16 cellular contexts compared by ENCODE assay signal in the genomic region with DNA sequence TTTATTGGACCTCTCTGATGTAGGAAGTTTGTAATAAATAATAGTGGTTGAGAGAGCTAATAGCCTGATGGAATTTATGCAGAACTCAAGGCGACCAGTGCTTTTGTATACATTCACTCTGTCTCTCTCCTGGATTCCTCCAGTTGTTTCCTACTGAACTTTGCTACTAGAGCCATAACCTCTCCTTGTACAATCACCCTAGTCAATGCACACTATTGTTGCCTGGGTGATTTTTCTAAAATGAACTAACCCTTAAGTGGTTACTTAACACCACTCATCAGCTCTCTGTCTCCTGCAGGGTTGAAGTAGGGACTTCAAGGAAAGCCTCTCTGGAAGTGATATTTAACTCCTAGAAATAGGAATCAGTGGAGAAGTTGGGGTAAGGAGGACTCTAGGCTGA. TPM values are rescaled to one million over a fixed set of nuclear protein-coding genes. Genes with fewer than 3 reads are reported as not detected.
DNase-seq lines count a peak whose midpoint lies in the region; ATAC-seq and TF ChIP-seq lines count a peak whose summit lies in the region.
"Had no signal": no experiment of that assay in that cellular context is flagged by ENCODE, and none has a peak within 500 bp of the region (broad histone marks: within the 10 kb centered on the region; RNA-seq: fewer than 3 reads in every experiment).

No MANE protein-coding gene starts in this region.

- WGBS in heart right ventricle, 2 donors: 92 to 98% methylated on average over 1 of the region's 1 CpG
- WGBS in suprapubic skin: 95% methylated on average over 1 of the region's 1 CpG
- WGBS in thyroid gland, 2 donors: 71 to 72% methylated on average over 1 of the region's 1 CpG

- H3K27ac ChIP-seq in cardiac muscle cell (peak overlapping the region; percentile 91), heart right ventricle (no peak overlapping the region), suprapubic skin (no peak overlapping the region), thyroid gland (no peak overlapping the region)
- H3K27ac ChIP-seq: 22Rv1 had no signal

- H3K36me3 ChIP-seq in cardiac muscle cell (no peaks in the 10 kb centered on the region), heart right ventricle (peaks cover 0 to 5% (median 0%) of the 10 kb centered on the region in 9 donors), suprapubic skin (no peaks in the 10 kb centered on the region), thyroid gland (no peaks in the 10 kb centered on the region), HAP-1 (replicated peaks) (no peaks in the 10 kb centered on the region; the same call in 1 of the 2 replicates)

- intact Hi-C loops in heart right ventricle (cut with DNase I): loop anchor here in 1 of 10 donors (10.0 kb wide), 1 partner anchor 164 kb away; no protein-coding TSS in a partner anchor
- intact Hi-C loops in thyroid gland (cut with DNase I): no loop called here

- H3K9me3 Mint-ChIP-seq in memory B cell (no peaks in the 10 kb centered on the region), progenitor cell of endocrine pancreas (ENCODE audit: low read depth) (no peaks in the 10 kb centered on the region)
- H3K9me3 Mint-ChIP-seq: CD8-positive, alpha-beta T cell; HFFc6 had no signal

- H3K27me3 ChIP-seq in cardiac muscle cell: no peaks in the 10 kb centered on the region
- H3K27me3 ChIP-seq in heart right ventricle: no peaks in the 10 kb centered on the region
- no peaks in the 10 kb centered on the region for H3K27me3 ChIP-seq in suprapubic skin
- no peaks in the 10 kb centered on the region for H3K27me3 ChIP-seq in thyroid gland
- H3K27me3 ChIP-seq in HAP-1 (ENCODE audit: low read depth): no peaks in the 10 kb centered on the region

- H3K4me1 Mint-ChIP-seq in memory B cell (peaks cover 30% of the 10 kb centered on the region), progenitor cell of endocrine pancreas (ENCODE audit: low read depth) (peaks cover 4% of the 10 kb centered on the region)

- TF ChIP-seq CTCF in cardiac muscle cell (IDR thresholded peaks at IDR 0.05; ENCODE audit: low read depth, low read length): no peak
- TF ChIP-seq CTCF in heart right ventricle (IDR thresholded peaks at IDR 0.05): no peak
- TF ChIP-seq CTCF in progenitor cell of endocrine pancreas (IDR thresholded peaks at IDR 0.05; ENCODE audit: unreplicated experiment): no peak
- TF ChIP-seq CTCF in suprapubic skin (IDR thresholded peaks at IDR 0.05): no peak
- no peak for TF ChIP-seq CTCF in thyroid gland (IDR thresholded peaks at IDR 0.05)

- no peak for TF ChIP-seq EP300 in suprapubic skin (IDR thresholded peaks at IDR 0.05)

- in situ Hi-C loops in HAP-1 (cut with MboI; ENCODE audit: low sequenced_read_pairs): no loop called here

- DNase-seq in cardiac muscle cell (ENCODE audit: low read depth in 1 of 2, low spot score in 1 of 2): peak in 1 of 2 donors; percentile 50
- no peak for DNase-seq in heart right ventricle
- no peak for DNase-seq in memory B cell (ENCODE audit: low spot score in 2 of 2)
- DNase-seq in progenitor cell of endocrine pancreas (ENCODE audit: low spot score, unreplicated experiment): no peak
- no peak for DNase-seq in suprapubic skin (ENCODE audit: low spot score in 2 of 2)
- no peak for DNase-seq in thyroid gland
- DNase-seq in HAP-1 (ENCODE audit: low spot score in 2 of 2): no peak
- no peak for DNase-seq in SKM-1 treated with dmso at 0.1 percent for 144 hours (lab: John Stamatoyannopoulos, UW; ENCODE audit: unreplicated experiment)
- DNase-seq: CD8-positive, alpha-beta T cell; DMS53; GF-D8; GOT3; HCEC 1CT; HFFc6 had no signal

- H3K9me3 ChIP-seq in cardiac muscle cell (ENCODE audit: low read depth) (no peaks in the 10 kb centered on the region), heart right ventricle (no peaks in the 10 kb centered on the region), suprapubic skin (no peaks in the 10 kb centered on the region), thyroid gland (no peaks in the 10 kb centered on the region), HAP-1 (no peaks in the 10 kb centered on the region)

- no peak for TF ChIP-seq POLR2A in suprapubic skin (IDR thresholded peaks at IDR 0.05)
- TF ChIP-seq POLR2A in thyroid gland (IDR thresholded peaks at IDR 0.05): no peak

- H3K4me3 ChIP-seq in cardiac muscle cell (no peak overlapping the region), heart right ventricle (no peak overlapping the region), suprapubic skin (no peak overlapping the region), thyroid gland (replicated peaks in 1 of 3) (no peak overlapping the region), HAP-1 (no peak overlapping the region)

- H3K27me3 Mint-ChIP-seq in memory B cell: no peaks in the 10 kb centered on the region
- H3K27me3 Mint-ChIP-seq in progenitor cell of endocrine pancreas: no peaks in the 10 kb centered on the region

- H3K36me3 Mint-ChIP-seq in memory B cell (peaks cover 19% of the 10 kb centered on the region), progenitor cell of endocrine pancreas (ENCODE audit: insufficient read depth) (peaks cover 3% of the 10 kb centered on the region)

- no peak for ATAC-seq in heart right ventricle
- ATAC-seq in memory B cell (ENCODE audit: low read depth): no peak
- ATAC-seq: CD8-positive, alpha-beta T cell had no signal

- H3K27ac Mint-ChIP-seq in memory B cell: peak overlapping the region; percentile 38
- H3K27ac Mint-ChIP-seq in progenitor cell of endocrine pancreas: peak overlapping the region; percentile 3
- H3K27ac Mint-ChIP-seq: CD8-positive, alpha-beta T cell; HFFc6 had no signal

- H3K4me3 Mint-ChIP-seq in memory B cell: no peak overlapping the region
- H3K4me3 Mint-ChIP-seq in progenitor cell of endocrine pancreas (ENCODE audit: low read depth): no peak overlapping the region
- H3K4me3 Mint-ChIP-seq: CD14-positive monocyte; CD8-positive, alpha-beta T cell; HFFc6 had no signal

- H3K4me1 ChIP-seq in cardiac muscle cell (ENCODE audit: low read depth) (peaks cover 60% of the 10 kb centered on the region), heart right ventricle (peaks cover 13 to 67% (median 48%) of the 10 kb centered on the region in 9 donors), suprapubic skin (peaks cover 11% of the 10 kb centered on the region), thyroid gland (peaks cover 10 to 21% of the 10 kb centered on the region in 2 donors), HAP-1 (peaks cover 8% of the 10 kb centered on the region)

RNA-seq across cellular contexts. Expression of a gene that starts 9.7 kb away (rescaled TPM):
- 91.9 and 107 TPM in 2 replicates for total RNA-seq in cardiac muscle cell
- polyA plus RNA-seq in cardiac muscle cell: 84.2 and 101 TPM in 2 replicates
- total RNA-seq in heart right ventricle: 10 to 100 TPM; 61.2 to 76.6 (median 64.5) TPM
- 10 to 100 TPM; 16.9 to 20.0 TPM for polyA plus RNA-seq in heart right ventricle
- total RNA-seq in progenitor cell of endocrine pancreas: 94.1 and 96.7 TPM in 2 replicates
- 10 to 100 TPM; 28.7 to 92.9 (median 43.1) TPM for total RNA-seq in suprapubic skin
- total RNA-seq in thyroid gland: 100 to 1,000 TPM; 110 to 198 (median 168) TPM

RNA-seq across cellular contexts. Expression of a gene that starts 9.9 kb away (rescaled TPM):
- 44.5 and 50.2 TPM in 2 replicates for total RNA-seq in cardiac muscle cell
- polyA plus RNA-seq in cardiac muscle cell: 118 and 134 TPM in 2 replicates
- total RNA-seq in heart right ventricle: 10 to 100 TPM; 64.2 to 94.5 (median 75.4) TPM
- polyA plus RNA-seq in heart right ventricle: 10 to 100 TPM; 10.1 to 28.1 TPM
- 41.3 and 45.0 TPM in 2 replicates for total RNA-seq in progenitor cell of endocrine pancreas
- 10 to 100 TPM; 27.4 to 47.0 (median 36.9) TPM for total RNA-seq in suprapubic skin
- 10 to 100 TPM; 64.8 to 75.6 (median 71.7) TPM for total RNA-seq in thyroid gland
